22 cellular contexts compared by ENCODE assay signal in genomic region chr21:30714436-30714835, GRCh38. TPM values are rescaled to one million over a fixed set of nuclear protein-coding genes. Genes with fewer than 3 reads are reported as not detected.
DNase-seq lines count a peak whose midpoint lies in the region; ATAC-seq, FAIRE-seq and TF ChIP-seq lines count a peak whose summit lies in the region.
"Had no signal": no experiment of that assay in that cellular context is flagged by ENCODE, and none has a peak within 500 bp of the region (broad histone marks: within the 10 kb centered on the region; RNA-seq: fewer than 3 reads in every experiment).

No MANE protein-coding gene starts in this region.

- no peak for FAIRE-seq in H1 (lab: Jason Lieb, UNC)
- no peak for FAIRE-seq in urothelium cell line (lab: Jason Lieb, UNC)
- FAIRE-seq: HTR-8/SVneo had no signal

- no TSS peak for BruUV-seq in mammary epithelial cell (replicated peaks; lab: Mats Ljungman, UMichigan)
- no TSS peak for BruUV-seq in MCF 10A (replicated peaks; lab: Mats Ljungman, UMichigan)

- no peaks in the 10 kb centered on the region for H3K23me2 ChIP-seq in H1 (ENCODE audit: low read depth, low read length)

- H3K27me3 Mint-ChIP-seq in MCF 10A (ENCODE audit: insufficient read depth, unreplicated experiment) = no peaks in the 10 kb centered on the region

- H2BK5ac ChIP-seq in H1 (ENCODE audit: low read depth, low read length) = no peak overlapping the region

- H3K4me1 ChIP-seq in mammary epithelial cell (ENCODE audit: insufficient read depth, low read length) (peaks cover 11% of the 10 kb centered on the region), SJCRH30 (peaks cover 18% of the 10 kb centered on the region), H1 (replicated peaks in 1 of 4; ENCODE audit: control insufficient read depth in 3 of 4, insufficient read depth in 4 of 4, low read length in 3 of 4) (no peaks in the 10 kb centered on the region)

- H2BK120ac ChIP-seq in H1 (replicated peaks; ENCODE audit: low read depth, low read length) = no peak overlapping the region

- peak overlapping the region; percentile 64 for H3K27ac ChIP-seq in mammary epithelial cell (ENCODE audit: insufficient read depth, low read depth, low read length)
- peak overlapping the region; percentile 30; the same call in 1 of the 2 replicates for H3K27ac ChIP-seq in SJCRH30
- no peak overlapping the region for H3K27ac ChIP-seq in H1 (ENCODE audit: low read depth, low read length)
- H3K27ac ChIP-seq: C4-2B, HL-60, KMS-11 had no signal

- DNase-seq in mammary epithelial cell = peak; percentile 70
- DNase-seq in MCF 10A (ENCODE audit: unreplicated experiment) = no peak
- DNase-seq in SJCRH30 = peak; percentile 3 to 32
- no peak for DNase-seq in H1 (ENCODE audit: low read depth in 1 of 2, low spot score in 2 of 2)
- DNase-seq in urothelium cell line (ENCODE audit: low spot score) = peak; percentile 22
- DNase-seq in activated CD4-positive, CD25-positive, alpha-beta regulatory T cell (lab: John Stamatoyannopoulos, UW) = no peak
- DNase-seq: Calu3; CD8-positive, alpha-beta memory T cell; GDM1; H9; HFFc6; NCI-H1105 treated with DMSO at 0.1 percent for 48 hours; NCI-H2029 treated with DMSO at 0.1 percent for 48 hours; NCI-H446 treated with DMSO at 0.1 percent for 48 hours; NCI-H526 treated with DMSO at 0.1 percent for 48 hours had no signal

- CTCF ChIA-PET in mammary epithelial cell (lab: Charles Lee; ENCODE audit: low non-redundant PET) (no interaction called here), MCF 10A (lab: Yijun Ruan, JAX) (no interaction called here), H1 (lab: Charles Lee; ENCODE audit: partially characterized antibody) (no interaction called here)

- no peaks in the 10 kb centered on the region for H3K79me2 ChIP-seq in mammary epithelial cell (ENCODE audit: insufficient read depth, low read length)
- no peaks in the 10 kb centered on the region for H3K79me2 ChIP-seq in H1 (ENCODE audit: control insufficient read depth in 1 of 2, insufficient read depth in 2 of 2, low read length in 2 of 2)

- no peak for TF ChIP-seq EP300 in H1 (IDR thresholded peaks at IDR 0.05; ENCODE audit: borderline replicate concordance in 1 of 2, low read depth in 2 of 2, low read length in 2 of 2)

- in situ Hi-C loops in mammary epithelial cell (cut with MboI; ENCODE audit: low sequenced_read_pairs in 2 of 2) = no loop called here

- no peak overlapping the region for H3K27ac Mint-ChIP-seq in MCF 10A (ENCODE audit: low read depth, unreplicated experiment)
- H3K27ac Mint-ChIP-seq: CD8-positive, alpha-beta memory T cell; H9; HFFc6 had no signal

- H3K27me3 ChIP-seq in mammary epithelial cell (ENCODE audit: insufficient read depth, low read length) = no peaks in the 10 kb centered on the region
- H3K27me3 ChIP-seq in SJCRH30 = no peaks in the 10 kb centered on the region
- no peaks in the 10 kb centered on the region for H3K27me3 ChIP-seq in H1 (replicated peaks in 1 of 4; ENCODE audit: control insufficient read depth in 3 of 4, extremely low read depth in 1 of 4, insufficient read depth in 3 of 4, low read length in 3 of 4)

- H4K5ac ChIP-seq in H1 (ENCODE audit: insufficient read length, low read depth, low read length) = no peak overlapping the region

- H3K9ac ChIP-seq in mammary epithelial cell (ENCODE audit: insufficient read depth, low read length) (no peak overlapping the region), H1 (replicated peaks in 1 of 4; ENCODE audit: extremely low read depth in 1 of 4, low read depth in 3 of 4, low read length in 3 of 4) (no peak overlapping the region)
- H3K9ac ChIP-seq: KMS-11 had no signal

- no peak overlapping the region for H2BK20ac ChIP-seq in H1 (ENCODE audit: low read length)

- 60% methylated on average over 2 of the region's 3 CpGs for WGBS in mammary epithelial cell (ENCODE audit: low coverage, missing lambda C conversion rate)
- WGBS in H1 (ENCODE audit: extremely low coverage in 1 of 2, insufficient coverage in 1 of 2, insufficient read length in 1 of 2, insufficient replicate concordance in 2 of 2, low coverage in 1 of 2, low lambda C conversion rate in 2 of 2, missing lambda C conversion rate in 1 of 2), 2 experiments = 84% methylated on average over 3 of the region's 3 CpGs; no CpG with 5 or more reads in 1 of the 2 experiments

- H3K18ac ChIP-seq in H1 (ENCODE audit: extremely low read depth, low read length) = no peak overlapping the region

- no peak overlapping the region for H3K23ac ChIP-seq in H1 (ENCODE audit: insufficient read length)

- no peaks in the 10 kb centered on the region for H3K79me1 ChIP-seq in H1 (ENCODE audit: low read depth, low read length)

- no peak overlapping the region for H3K4me2 ChIP-seq in mammary epithelial cell (ENCODE audit: insufficient read depth, low read depth, low read length)
- H3K4me2 ChIP-seq in H1 (ENCODE audit: insufficient read depth in 1 of 2, low read depth in 2 of 2, low read length in 2 of 2) = no peak overlapping the region
- H3K4me2 ChIP-seq: KMS-11 had no signal

- no peak overlapping the region for H3K4me3 ChIP-seq in mammary epithelial cell (replicated peaks in 1 of 3; ENCODE audit: insufficient read depth in 1 of 3, low read depth in 2 of 3, low read length in 3 of 3)
- no peak overlapping the region for H3K4me3 ChIP-seq in SJCRH30
- H3K4me3 ChIP-seq in H1 (ENCODE audit: extremely low read depth in 1 of 4, insufficient read depth in 2 of 4, low read depth in 3 of 4, low read length in 4 of 4) = no peak overlapping the region

- peaks cover 2% of the 10 kb centered on the region for H3K9me3 ChIP-seq in mammary epithelial cell (replicated peaks; ENCODE audit: insufficient read depth, low read length)
- no peaks in the 10 kb centered on the region for H3K9me3 ChIP-seq in SJCRH30 (replicated peaks)
- H3K9me3 ChIP-seq in H1 (ENCODE audit: insufficient read depth in 2 of 2, low read depth in 1 of 2, low read length in 1 of 2) = no peaks in the 10 kb centered on the region; a peak in 1 of 4 replicates

- H3K4ac ChIP-seq in H1 (replicated peaks; ENCODE audit: insufficient read length, low read depth, low read length) = no peak overlapping the region

- no peaks in the 10 kb centered on the region for H3K36me3 ChIP-seq in mammary epithelial cell (ENCODE audit: insufficient read depth, low read length)
- H3K36me3 ChIP-seq in SJCRH30 = no peaks in the 10 kb centered on the region
- H3K36me3 ChIP-seq in H1 (ENCODE audit: control insufficient read depth in 2 of 4, insufficient read depth in 4 of 4, low read length in 3 of 4) = no peaks in the 10 kb centered on the region

- H2AFZ ChIP-seq in mammary epithelial cell (ENCODE audit: low read depth, low read length) (no peak overlapping the region), H1 (ENCODE audit: low read length) (no peak overlapping the region)

- TF ChIP-seq CTCF in mammary epithelial cell (conservative IDR thresholded peaks at IDR 0.05 in 1 of 2, IDR thresholded peaks at IDR 0.05 in 1 of 2; ENCODE audit: extremely low read depth in 1 of 2, insufficient read depth in 1 of 2, low read depth in 1 of 2, low read length in 2 of 2) = no peak
- TF ChIP-seq CTCF in MCF 10A (IDR thresholded peaks at IDR 0.05; ENCODE audit: unreplicated experiment) = no peak
- no peak for TF ChIP-seq CTCF in H1 (IDR thresholded peaks at IDR 0.05; ENCODE audit: control extremely low read depth in 1 of 3, insufficient read depth in 1 of 3, low read depth in 1 of 3, low read length in 3 of 3)

- H3K4me1 Mint-ChIP-seq in MCF 10A (ENCODE audit: insufficient read depth, unreplicated experiment) = peaks cover 13% of the 10 kb centered on the region
- H3K4me1 Mint-ChIP-seq: H9 had no signal

- H2AK5ac ChIP-seq in H1 (ENCODE audit: low read depth, low read length) = no peak overlapping the region

- no peak overlapping the region for H4K91ac ChIP-seq in H1 (replicated peaks; ENCODE audit: insufficient read length, low read length)

- no peak overlapping the region for H3K14ac ChIP-seq in H1 (ENCODE audit: insufficient read length)

- no peak overlapping the region for H4K8ac ChIP-seq in H1 (ENCODE audit: extremely low read depth, insufficient read depth, low read length)

- POLR2A ChIA-PET in MCF 10A (lab: Yijun Ruan, JAX) = no interaction called here
- POLR2A ChIA-PET in H1 (lab: Charles Lee; ENCODE audit: partially characterized antibody) = no interaction called here

- no peaks in the 10 kb centered on the region for H3K36me3 Mint-ChIP-seq in MCF 10A (ENCODE audit: insufficient read depth, unreplicated experiment)
- H3K36me3 Mint-ChIP-seq: CD8-positive, alpha-beta memory T cell had no signal

- no peak for ATAC-seq in HG03571 (IDR thresholded peaks at IDR 0.05; ENCODE audit: unreplicated experiment)
- ATAC-seq in HG02970 (IDR thresholded peaks at IDR 0.05; ENCODE audit: low FRiP score, unreplicated experiment) = no peak

- no peak overlapping the region for H2BK15ac ChIP-seq in H1 (ENCODE audit: low read length)

- dilution Hi-C loops in mammary epithelial cell (cut with HindIII; ENCODE audit: low sequenced_read_pairs) = no loop called here

- intact Hi-C loops in mammary epithelial cell (cut with micrococcal nuclease) = no loop called here
- intact Hi-C loops in MCF 10A (cut with micrococcal nuclease) = no loop called here

- peak overlapping the region; percentile 70; the same call in 1 of the 2 replicates for H2BK12ac ChIP-seq in H1 (ENCODE audit: low read depth, low read length)

- TF ChIP-seq POLR2A in H1 (IDR thresholded peaks at IDR 0.05; ENCODE audit: control extremely low read depth in 1 of 2, low read depth in 2 of 2, low read length in 2 of 2) = no peak

- H4K20me1 ChIP-seq in mammary epithelial cell (ENCODE audit: insufficient read depth, low read length) = no peaks in the 10 kb centered on the region
- H4K20me1 ChIP-seq in H1 (replicated peaks in 1 of 2; ENCODE audit: control insufficient read depth in 1 of 2, insufficient read depth in 2 of 2, low read length in 2 of 2) = no peaks in the 10 kb centered on the region

- H3K9me3 Mint-ChIP-seq in MCF 10A (ENCODE audit: unreplicated experiment) = peaks cover 9% of the 10 kb centered on the region

- H3K4me3 Mint-ChIP-seq in MCF 10A (ENCODE audit: unreplicated experiment) = no peak overlapping the region
- H3K4me3 Mint-ChIP-seq: CD8-positive, alpha-beta memory T cell; H9; HFFc6 had no signal

- TF ChIP-seq RAD21 in H1 (IDR thresholded peaks at IDR 0.05 in 1 of 2, conservative IDR thresholded peaks at IDR 0.05 in 1 of 2; ENCODE audit: low read depth in 2 of 2, low read length in 2 of 2) = no peak

- no peak overlapping the region for H3K56ac ChIP-seq in H1 (replicated peaks; ENCODE audit: insufficient read length, low read depth, low read length)

RNA-seq across cellular contexts. Expression of gene KRTAP21-3, which starts 4.1 kb away (rescaled TPM):
- total RNA-seq in mammary epithelial cell = not detected
- not detected for polyA plus RNA-seq in mammary epithelial cell
- not detected for polyA minus RNA-seq in mammary epithelial cell
- not detected in 2 replicates for total RNA-seq in MCF 10A (2022)
- total RNA-seq in SJCRH30 (2014; rRNA removed; shearing (Covaris generic)) = not detected in 2 replicates
- total RNA-seq in H1 (2021; fragmentation: NEBNext Ultra II Directional; extraction: Animal tissue kit (Norgen Biotek cat#: 25700)) = not detected in 2 replicates
- polyA plus RNA-seq in H1 (2011; rRNA removed) = not detected in 2 replicates
- not detected for polyA plus RNA-seq in H1 (2011; cell fraction: cytosol; rRNA removed)
- not detected for polyA plus RNA-seq in H1 (2011; cell fraction: nucleus; rRNA removed)
- not detected in 4 replicates for polyA plus RNA-seq in H1 (2012, experiment 1 of 2)
- not detected for polyA plus RNA-seq in H1 (2012, experiment 2 of 2)
- not detected for polyA plus RNA-seq in H1 (2013, experiment 1 of 2)
- not detected for polyA plus RNA-seq in H1 (2013, experiment 2 of 2)
- not detected in 2 replicates for polyA minus RNA-seq in H1 (2011; rRNA and poly(A)+ RNA removed)
- polyA minus RNA-seq in H1 (2011; cell fraction: cytosol; rRNA and poly(A)+ RNA removed) = not detected
- polyA minus RNA-seq in H1 (2011; cell fraction: nucleus; rRNA and poly(A)+ RNA removed) = not detected
- total RNA-seq: A172; Calu3; CD8-positive, alpha-beta memory T cell; H9; HFFc6 had no signal
- polyA plus RNA-seq: CD8-positive, alpha-beta memory T cell had no signal

RNA-seq across cellular contexts. Expression of gene KRTAP21-2, which starts 32.6 kb away (rescaled TPM):
- total RNA-seq in mammary epithelial cell (not detected), MCF 10A (2022) (not detected in 2 replicates)
- polyA plus RNA-seq in mammary epithelial cell (not detected), H1 (2011; rRNA removed) (not detected in 2 replicates)
- polyA minus RNA-seq in mammary epithelial cell = not detected
- total RNA-seq in SJCRH30 (2014; rRNA removed; shearing (Covaris generic)) = not detected in 2 replicates
- total RNA-seq in H1 (2021; fragmentation: NEBNext Ultra II Directional; extraction: Animal tissue kit (Norgen Biotek cat#: 25700)) = not detected in 2 replicates
- polyA plus RNA-seq in H1 (2011; cell fraction: cytosol; rRNA removed) = not detected
- not detected for polyA plus RNA-seq in H1 (2011; cell fraction: nucleus; rRNA removed)
- not detected in 4 replicates for polyA plus RNA-seq in H1 (2012, experiment 1 of 2)
- not detected for polyA plus RNA-seq in H1 (2012, experiment 2 of 2)
- polyA plus RNA-seq in H1 (2013, experiment 1 of 2) = not detected
- polyA plus RNA-seq in H1 (2013, experiment 2 of 2) = not detected
- polyA minus RNA-seq in H1 (2011; rRNA and poly(A)+ RNA removed) = not detected in 2 replicates
- polyA minus RNA-seq in H1 (2011; cell fraction: cytosol; rRNA and poly(A)+ RNA removed) = not detected
- polyA minus RNA-seq in H1 (2011; cell fraction: nucleus; rRNA and poly(A)+ RNA removed) = not detected
- total RNA-seq: A172; Calu3; CD8-positive, alpha-beta memory T cell; H9; HFFc6 had no signal
- polyA plus RNA-seq: CD8-positive, alpha-beta memory T cell had no signal

RNA-seq across cellular contexts. Expression of gene KRTAP21-1, which starts 40.8 kb away (rescaled TPM):
- total RNA-seq in mammary epithelial cell (not detected), MCF 10A (2022) (not detected in 2 replicates)
- polyA plus RNA-seq in mammary epithelial cell (not detected), H1 (2011; rRNA removed) (not detected in 2 replicates)
- polyA minus RNA-seq in mammary epithelial cell = not detected
- total RNA-seq in SJCRH30 (2014; rRNA removed; shearing (Covaris generic)) = not detected in 2 replicates
- total RNA-seq in H1 (2021; fragmentation: NEBNext Ultra II Directional; extraction: Animal tissue kit (Norgen Biotek cat#: 25700)) = not detected in 2 replicates
- polyA plus RNA-seq in H1 (2011; cell fraction: cytosol; rRNA removed) = not detected
- not detected for polyA plus RNA-seq in H1 (2011; cell fraction: nucleus; rRNA removed)
- not detected in 4 replicates for polyA plus RNA-seq in H1 (2012, experiment 1 of 2)
- polyA plus RNA-seq in H1 (2012, experiment 2 of 2) = not detected
- polyA plus RNA-seq in H1 (2013, experiment 1 of 2) = not detected
- polyA plus RNA-seq in H1 (2013, experiment 2 of 2) = not detected
- not detected in 2 replicates for polyA minus RNA-seq in H1 (2011; rRNA and poly(A)+ RNA removed)
- not detected for polyA minus RNA-seq in H1 (2011; cell fraction: cytosol; rRNA and poly(A)+ RNA removed)
- not detected for polyA minus RNA-seq in H1 (2011; cell fraction: nucleus; rRNA and poly(A)+ RNA removed)
- total RNA-seq: A172; Calu3; CD8-positive, alpha-beta memory T cell; H9; HFFc6 had no signal
- polyA plus RNA-seq: CD8-positive, alpha-beta memory T cell had no signal

Comparison
In these comparisons a context has a peak if more than half of its experiments do, and no peak if none do; other contexts are left out.
1. DNase-seq: peak in mammary epithelial cell (single experiment), SJCRH30 (2 of 2) and urothelium cell line (single experiment); none in MCF 10A (single experiment), H1 (0 of 2) and activated CD4-positive, CD25-positive, alpha-beta regulatory T cell (0 of 4).